25 cellular contexts compared by ENCODE assay signal in the genomic region with DNA sequence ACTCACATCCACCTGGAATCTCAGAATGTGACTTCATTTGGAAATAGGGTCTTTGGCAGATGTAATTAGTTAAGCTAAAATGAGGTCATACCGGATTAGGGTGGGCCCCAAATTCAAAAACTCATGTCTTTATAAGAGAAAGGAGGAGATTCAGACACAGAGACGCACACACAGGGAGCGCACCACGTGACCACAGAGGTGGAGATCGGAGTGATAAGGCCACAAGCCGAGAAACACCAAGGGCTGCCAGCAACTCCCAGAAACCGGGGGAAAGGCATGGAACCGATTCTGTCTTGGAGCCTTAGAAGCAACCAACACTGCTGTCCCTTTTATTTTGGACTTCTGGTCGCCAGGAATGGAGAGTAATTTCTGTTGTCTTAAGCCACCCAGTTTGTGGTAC. TPM values are rescaled to one million over a fixed set of nuclear protein-coding genes. Genes with fewer than 3 reads are reported as not detected.
"Had no signal": no experiment of that assay in that cellular context is flagged by ENCODE, and none has a peak within 500 bp of the region (broad histone marks: within the 10 kb centered on the region; RNA-seq: fewer than 3 reads in every experiment).

No MANE protein-coding gene starts in this region.

- DNase-seq: activated CD4-positive, alpha-beta memory T cell treated with anti-CD3 and anti-CD28 coated beads, Interleukin-2, amount 10 ng/mL, durations not matched to agents 7 days and 5 days; activated CD4-positive, alpha-beta T cell treated with anti-CD3 and anti-CD28 coated beads for 1 hour; activated CD4-positive, alpha-beta T cell treated with anti-CD3 and anti-CD28 coated beads, Interleukin-2, amount 10 ng/mL, durations not matched to agents 7 days and 5 days; activated CD8-positive, alpha-beta memory T cell treated with anti-CD3 and anti-CD28 coated beads, Interleukin-2, amount 50 U/mL, for 48 hours; activated T-cell treated with anti-CD3 and anti-CD28 coated beads, Interleukin-2, amount 50 U/mL, for 24 hours; endodermal cell; foreskin fibroblast; heart right ventricle; kidney glomerular epithelial cell; left lung; lower lobe of right lung; mesenchymal stem cell; naive thymus-derived CD8-positive, alpha-beta T cell; nucleus accumbens; spleen; stimulated activated naive CD4-positive, alpha-beta T cell; tibial artery had no signal

- H3K9me3 ChIP-seq: breast epithelium, heart right ventricle, left lung, lower lobe of right lung, right atrium auricular region, spleen, suprapubic skin, tibial artery had no signal

- H3K27ac ChIP-seq: breast epithelium, heart right ventricle, left lung, lower lobe of right lung, right atrium auricular region, spleen, suprapubic skin, tibial artery had no signal

- ATAC-seq: activated naive CD4-positive, alpha-beta T cell treated with anti-CD3 and anti-CD28 coated beads, Interleukin-2, amount 50 U/mL, for 72 hours; esophagus mucosa; heart right ventricle; left lung; naive thymus-derived CD8-positive, alpha-beta T cell; WTC11 had no signal

- H3K36me3 ChIP-seq: breast epithelium, heart right ventricle, left lung, lower lobe of right lung, right atrium auricular region, spleen, suprapubic skin, tibial artery had no signal

- H3K4me3 ChIP-seq: heart right ventricle, left lung, lower lobe of right lung, right atrium auricular region, spleen, suprapubic skin, tibial artery had no signal

- H3K4me1 ChIP-seq: left lung, lower lobe of right lung, spleen had no signal

- H3K27me3 ChIP-seq: breast epithelium, right atrium auricular region had no signal

RNA-seq across cellular contexts. Expression of a gene that starts 31.8 kb away (rescaled TPM):
- total RNA-seq: activated CD4-positive, alpha-beta memory T cell treated with anti-CD3 and anti-CD28 coated beads, Interleukin-2, amount 10 ng/mL, durations not matched to agents 7 days and 5 days; activated CD4-positive, alpha-beta T cell treated with anti-CD3 and anti-CD28 coated beads, Interleukin-2, amount 10 ng/mL, durations not matched to agents 7 days and 5 days; activated naive CD4-positive, alpha-beta T cell treated with anti-CD3 and anti-CD28 coated beads, Interleukin-2, amount 50 U/mL, for 72 hours; esophagus mucosa; naive thymus-derived CD8-positive, alpha-beta T cell; pulmonary artery endothelial cell; urinary bladder had no signal
- polyA plus RNA-seq: naive thymus-derived CD8-positive, alpha-beta T cell had no signal
